22 cellular contexts compared by ENCODE assay signal in the genomic region with DNA sequence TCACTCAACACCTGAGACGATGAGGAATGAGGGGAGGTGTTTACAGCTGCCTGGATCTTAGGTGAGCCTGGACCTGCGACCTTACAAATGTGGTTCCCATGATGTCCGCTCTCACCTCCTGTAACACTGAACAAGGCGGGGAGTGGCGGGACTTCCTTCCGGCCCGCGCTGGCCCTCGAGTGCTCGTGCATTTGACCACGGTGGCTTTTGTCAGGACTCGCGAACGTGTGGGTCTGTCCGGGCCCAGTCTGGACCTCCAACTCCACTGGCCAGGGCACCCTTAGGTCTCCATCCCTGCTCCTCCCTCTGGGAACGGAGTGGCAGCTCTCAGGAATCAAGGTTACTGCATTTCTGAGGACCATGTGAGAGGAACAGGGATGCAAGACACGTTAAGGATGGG.
"Had no signal": no experiment of that assay in that cellular context is flagged by ENCODE, and none has a peak within 500 bp of the region (broad histone marks: within the 10 kb centered on the region; RNA-seq: fewer than 3 reads in every experiment).

No MANE protein-coding gene starts in this region.

- DNase-seq: IMR-90, Kasumi-1, KG1, MM.1S, NCI-H1092 treated with DMSO at 0.1 percent for 48 hours, NCI-H1436, NCI-H187, NCI-H2029, NCI-H2081 treated with DMSO at 0.1 percent for 48 hours, NCI-H2171, NCI-H226, NCI-H446, NCI-H510A, NCI-H524 treated with DMSO at 0.1 percent for 48 hours, NCI-H69, NCI-H774, OCI-M1, PC-9, Peyer's patch, SIG-M5 had no signal

- ATAC-seq: HepG2, Right ventricle myocardium inferior had no signal
